Comparison of ENCODE assay signal across 18 cellular contexts in genomic region chr9:128242124-128242523, GRCh38.
"Had no signal": no experiment of that assay in that cellular context is flagged by ENCODE, and none has a peak within 500 bp of the region (broad histone marks: within the 10 kb centered on the region; RNA-seq: fewer than 3 reads in every experiment).

No MANE protein-coding gene starts in this region.

- H3K4me1 ChIP-seq: colonic mucosa, foreskin keratinocyte had no signal

- DNase-seq: activated CD4-positive, alpha-beta T cell treated with anti-CD3 and anti-CD28 coated beads, Interleukin-2, amount 10 ng/mL, durations not matched to agents 24 days and 14 days; activated CD4-positive, CD25-positive, alpha-beta regulatory T cell; activated CD8-positive, alpha-beta memory T cell treated with anti-CD3 and anti-CD28 coated beads, Interleukin-2, amount 50 U/mL, for 4 hours; activated CD8-positive, alpha-beta T cell treated with anti-CD3 and anti-CD28 coated beads, Interleukin-2, amount 10 ng/mL, durations not matched to agents 7 days and 5 days; activated effector memory CD4-positive, alpha-beta T cell treated with anti-CD3 and anti-CD28 coated beads, Interleukin-2, amount 50 U/mL, for 16 hours; activated T-cell treated with anti-CD3 and anti-CD28 coated beads, Interleukin-2, amount 50 U/mL, for 48 hours; adrenal gland; central memory CD4-positive, alpha-beta T cell; colonic mucosa; foreskin keratinocyte; head of caudate nucleus; islet precursor cell; mammary epithelial cell; natural killer cell; stimulated activated CD4-positive, alpha-beta T cell treated with anti-CD3 and anti-CD28 coated beads, Interleukin-2, amount 100 ng/mL, for 48 hours; stimulated activated naive CD4-positive, alpha-beta T cell had no signal

- H3K36me3 ChIP-seq: adrenal gland, colonic mucosa, thoracic aorta had no signal

- H3K27ac ChIP-seq: adrenal gland, colonic mucosa, foreskin keratinocyte, thoracic aorta had no signal

- H3K4me3 ChIP-seq: adrenal gland, colonic mucosa, thoracic aorta had no signal

- ATAC-seq: activated CD8-positive, alpha-beta T cell treated with anti-CD3 and anti-CD28 coated beads, Interleukin-2, amount 10 ng/mL, durations not matched to agents 7 days and 5 days; foreskin keratinocyte; left lobe of liver; natural killer cell had no signal

- H3K27me3 ChIP-seq: adrenal gland, colonic mucosa, foreskin keratinocyte had no signal

- H3K9me3 ChIP-seq: adrenal gland, colonic mucosa, thoracic aorta had no signal
